19 cellular contexts compared by ENCODE assay signal in the genomic region with DNA sequence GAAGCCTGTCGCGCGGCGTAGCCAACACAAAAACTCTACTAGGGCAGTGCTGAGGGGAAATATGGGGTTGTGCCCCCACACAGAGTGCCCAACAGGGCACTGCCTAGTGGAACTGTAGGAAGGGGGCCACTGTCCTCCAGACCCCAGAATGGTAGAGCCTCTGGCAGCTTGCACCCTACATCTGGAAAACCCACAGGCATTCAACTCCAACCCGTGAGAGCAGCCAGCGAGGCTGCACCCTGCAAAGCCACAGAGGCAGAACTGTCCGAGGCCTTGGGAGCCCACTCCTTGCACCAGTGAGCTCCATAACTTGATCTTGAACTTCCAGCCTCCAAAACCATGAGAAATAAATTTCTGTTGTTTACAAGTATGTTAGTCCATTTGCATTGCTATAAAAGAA. TPM values are rescaled to one million over a fixed set of nuclear protein-coding genes. Genes with fewer than 3 reads are reported as not detected.
DNase-seq lines count a peak whose midpoint lies in the region; ATAC-seq, FAIRE-seq and TF ChIP-seq lines count a peak whose summit lies in the region.
"Had no signal": no experiment of that assay in that cellular context is flagged by ENCODE, and none has a peak within 500 bp of the region (broad histone marks: within the 10 kb centered on the region; RNA-seq: fewer than 3 reads in every experiment).

No MANE protein-coding gene starts in this region.

- TF ChIP-seq CTCF in HFFc6 (IDR thresholded peaks at IDR 0.05): no peak
- no peak for TF ChIP-seq CTCF in RWPE1 (conservative IDR thresholded peaks at IDR 0.05; ENCODE audit: low read depth)

- peaks cover 52% of the 10 kb centered on the region for H3K4me1 ChIP-seq in CD4-positive, CD25-positive, alpha-beta regulatory T cell (ENCODE audit: control insufficient read depth, insufficient read depth, low read length, poor library complexity, severe bottlenecking)
- peaks cover 11 to 50% of the 10 kb centered on the region in 2 donors for H3K4me1 ChIP-seq in naive thymus-derived CD4-positive, alpha-beta T cell (ENCODE audit: control insufficient read depth in 2 of 2, insufficient read depth in 2 of 2, low read length in 2 of 2)

- peaks cover 35 to 71% (median 55%) of the 10 kb centered on the region in 4 donors for H3K4me1 Mint-ChIP-seq in CD4-positive, CD25-positive, alpha-beta regulatory T cell
- peaks cover 99% of the 10 kb centered on the region for H3K4me1 Mint-ChIP-seq in HFFc6 (ENCODE audit: low read depth)
- peaks cover 57% of the 10 kb centered on the region for H3K4me1 Mint-ChIP-seq in activated naive CD8-positive, alpha-beta T cell treated with anti-CD3 and anti-CD28 coated beads for 36 hours
- H3K4me1 Mint-ChIP-seq in naive thymus-derived CD4-positive, alpha-beta T cell: peaks cover 27 to 89% (median 64%) of the 10 kb centered on the region in 7 donors

- no peak for ATAC-seq in CD4-positive, CD25-positive, alpha-beta regulatory T cell (ENCODE audit: low read depth in 2 of 2)
- no peak for ATAC-seq in naive thymus-derived CD4-positive, alpha-beta T cell
- ATAC-seq: gastroesophageal sphincter, Panc1, upper lobe of right lung had no signal

- no peaks in the 10 kb centered on the region for H3K27me3 Mint-ChIP-seq in CD4-positive, CD25-positive, alpha-beta regulatory T cell
- H3K27me3 Mint-ChIP-seq in HFFc6 (ENCODE audit: insufficient read depth): peaks cover 12% of the 10 kb centered on the region
- H3K27me3 Mint-ChIP-seq in activated naive CD8-positive, alpha-beta T cell treated with anti-CD3 and anti-CD28 coated beads for 36 hours: no peaks in the 10 kb centered on the region
- H3K27me3 Mint-ChIP-seq in naive thymus-derived CD4-positive, alpha-beta T cell: no peaks in the 10 kb centered on the region

- peak overlapping the region; percentile 95 for H3K27ac ChIP-seq in CD4-positive, CD25-positive, alpha-beta regulatory T cell (ENCODE audit: insufficient read depth, low read length, poor library complexity, severe bottlenecking)
- peak overlapping the region; percentile 77 for H3K27ac ChIP-seq in naive thymus-derived CD4-positive, alpha-beta T cell (ENCODE audit: low read depth, low read length)
- H3K27ac ChIP-seq in RWPE1: no peak overlapping the region

- no peak for FAIRE-seq in GM12892 (lab: Jason Lieb, UNC)

- no peaks in the 10 kb centered on the region for H3K9me3 ChIP-seq in CD4-positive, CD25-positive, alpha-beta regulatory T cell (ENCODE audit: control insufficient read depth in 2 of 2, low read length in 2 of 2)
- no peaks in the 10 kb centered on the region for H3K9me3 ChIP-seq in naive thymus-derived CD4-positive, alpha-beta T cell (ENCODE audit: control insufficient read depth in 2 of 3, low read length in 3 of 3)
- H3K9me3 ChIP-seq: gastroesophageal sphincter, MG63, right atrium auricular region, upper lobe of right lung had no signal

- no peaks in the 10 kb centered on the region for H3K36me3 ChIP-seq in CD4-positive, CD25-positive, alpha-beta regulatory T cell (ENCODE audit: control insufficient read depth, insufficient read depth, low read length)
- H3K36me3 ChIP-seq in naive thymus-derived CD4-positive, alpha-beta T cell (ENCODE audit: control insufficient read depth in 2 of 3, insufficient read depth in 3 of 3, low read length in 3 of 3): no peaks in the 10 kb centered on the region
- H3K36me3 ChIP-seq: MG63, right atrium auricular region, upper lobe of right lung had no signal

- DNase-seq in CD4-positive, CD25-positive, alpha-beta regulatory T cell: no peak
- DNase-seq in HFFc6 (no peak), RWPE1 (ENCODE audit: low spot score) (no peak), GM12892 (ENCODE audit: insufficient read length) (no peak)
- DNase-seq in activated naive CD8-positive, alpha-beta T cell treated with anti-CD3 and anti-CD28 coated beads for 36 hours: no peak
- no peak for DNase-seq in naive thymus-derived CD4-positive, alpha-beta T cell
- no peak for DNase-seq in activated CD8-positive, alpha-beta memory T cell treated with anti-CD3 and anti-CD28 coated beads, Interleukin-2, amount 50 U/mL, for 4 hours
- no peak for DNase-seq in stimulated activated CD4-positive, alpha-beta T cell treated with anti-CD3 and anti-CD28 coated beads, Interleukin-12 subunit alpha, Interleukin-12 subunit beta, amount 100 ng/mL, for 4 hours
- DNase-seq: activated CD4-positive, CD25-positive, alpha-beta regulatory T cell treated with anti-CD3 and anti-CD28 coated beads, Interleukin-2, amount 50 U/mL, for 72 hours; activated gamma-delta T cell; MG63; NCI-H2081; NCI-H526; upper lobe of right lung had no signal

- CTCF ChIA-PET in naive thymus-derived CD4-positive, alpha-beta T cell (lab: Charles Lee): interaction anchor here (0.6 to 1.2 kb wide), 3 partner anchors 113 to 152 kb away, joined by 3 to 8 read pairs (median 5); a partner anchor contains a TSS
- CTCF ChIA-PET in RWPE1 (lab: Yijun Ruan, JAX): no interaction called here

- POLR2A ChIA-PET in naive thymus-derived CD4-positive, alpha-beta T cell (lab: Charles Lee): interaction anchor here (1.3 to 7.4 kb wide), 5 partner anchors 13 to 327 kb away, joined by 3 to 73 read pairs (median 7); a partner anchor contains a TSS
- POLR2A ChIA-PET in RWPE1 (lab: Yijun Ruan, JAX; ENCODE audit: low non-redundant PET): no interaction called here

- no peaks in the 10 kb centered on the region for H3K9me3 Mint-ChIP-seq in CD4-positive, CD25-positive, alpha-beta regulatory T cell
- H3K9me3 Mint-ChIP-seq in HFFc6: no peaks in the 10 kb centered on the region
- H3K9me3 Mint-ChIP-seq in activated naive CD8-positive, alpha-beta T cell treated with anti-CD3 and anti-CD28 coated beads for 36 hours: peaks cover 4% of the 10 kb centered on the region
- H3K9me3 Mint-ChIP-seq in naive thymus-derived CD4-positive, alpha-beta T cell: peaks cover 0 to 2% (median 0%) of the 10 kb centered on the region in 11 donors

- peaks cover 10% of the 10 kb centered on the region for H3K36me3 Mint-ChIP-seq in CD4-positive, CD25-positive, alpha-beta regulatory T cell
- peaks cover 77% of the 10 kb centered on the region for H3K36me3 Mint-ChIP-seq in HFFc6 (ENCODE audit: low read depth)
- peaks cover 19% of the 10 kb centered on the region for H3K36me3 Mint-ChIP-seq in activated naive CD8-positive, alpha-beta T cell treated with anti-CD3 and anti-CD28 coated beads for 36 hours
- H3K36me3 Mint-ChIP-seq in naive thymus-derived CD4-positive, alpha-beta T cell: peaks cover 5 to 19% (median 12%) of the 10 kb centered on the region in 5 donors

- H3K4me3 Mint-ChIP-seq in CD4-positive, CD25-positive, alpha-beta regulatory T cell: peak overlapping the region; percentile 82 to 95 (median 85)
- no peak overlapping the region for H3K4me3 Mint-ChIP-seq in HFFc6
- H3K4me3 Mint-ChIP-seq in activated naive CD8-positive, alpha-beta T cell treated with anti-CD3 and anti-CD28 coated beads for 36 hours: peak overlapping the region; percentile 84
- H3K4me3 Mint-ChIP-seq in naive thymus-derived CD4-positive, alpha-beta T cell: peak overlapping the region; percentile 75 to 94 (median 88)

- peak overlapping the region; percentile 97 to 99 (median 97) for H3K27ac Mint-ChIP-seq in CD4-positive, CD25-positive, alpha-beta regulatory T cell
- peak overlapping the region; percentile 99 for H3K27ac Mint-ChIP-seq in HFFc6
- peak overlapping the region; percentile 100 for H3K27ac Mint-ChIP-seq in activated naive CD8-positive, alpha-beta T cell treated with anti-CD3 and anti-CD28 coated beads for 36 hours
- peak overlapping the region; percentile 96 to 100 (median 99) for H3K27ac Mint-ChIP-seq in naive thymus-derived CD4-positive, alpha-beta T cell

- no peaks in the 10 kb centered on the region for H3K27me3 ChIP-seq in CD4-positive, CD25-positive, alpha-beta regulatory T cell (ENCODE audit: control insufficient read depth, insufficient read depth, low read length)
- H3K27me3 ChIP-seq in naive thymus-derived CD4-positive, alpha-beta T cell (ENCODE audit: control insufficient read depth in 2 of 2, insufficient read depth in 2 of 2, low read length in 2 of 2): no peaks in the 10 kb centered on the region
- H3K27me3 ChIP-seq: gastroesophageal sphincter, MG63, right atrium auricular region, upper lobe of right lung had no signal

- H3K4me3 ChIP-seq in CD4-positive, CD25-positive, alpha-beta regulatory T cell (ENCODE audit: low read depth, low read length): peak overlapping the region; percentile 94
- H3K4me3 ChIP-seq in naive thymus-derived CD4-positive, alpha-beta T cell (ENCODE audit: low read length): no peak overlapping the region
- H3K4me3 ChIP-seq: gastroesophageal sphincter, lung, MG63, right atrium auricular region had no signal

- intact Hi-C loops in naive thymus-derived CD4-positive, alpha-beta T cell (cut with micrococcal nuclease): loop anchor here (1.0 to 5.0 kb wide), 7 partner anchors 11 to 326 kb away; a partner anchor contains a TSS

- TF ChIP-seq POLR2A in GM12892 (IDR thresholded peaks at IDR 0.05; ENCODE audit: low read depth, low read length): no peak

RNA-seq across cellular contexts. Expression of a gene that starts 27.7 kb away (rescaled TPM):
- total RNA-seq in CD4-positive, CD25-positive, alpha-beta regulatory T cell: 16.8 TPM
- 10 to 100 TPM in 1 of 4 donors, 1 to 10 TPM in 3; 6.5 to 11.9 (median 7.9) TPM for polyA plus RNA-seq in CD4-positive, CD25-positive, alpha-beta regulatory T cell
- total RNA-seq in HFFc6 (2021; fragmentation: NEBNext Ultra II Directional; extraction: Animal tissue kit (Norgen Biotek cat#: 25700)): 100 to 1,000 TPM in 2 of 6 experiments, 10 to 100 TPM in 4; 69.2 to 154 (median 80.5) TPM
- total RNA-seq in activated naive CD8-positive, alpha-beta T cell treated with anti-CD3 and anti-CD28 coated beads for 36 hours: 1 to 10 TPM; 7.4 to 7.7 TPM
- 1 to 10 TPM; 5.2 to 9.6 (median 7.1) TPM for total RNA-seq in naive thymus-derived CD4-positive, alpha-beta T cell
- polyA plus RNA-seq in naive thymus-derived CD4-positive, alpha-beta T cell: 1 to 10 TPM; 3.8 to 9.8 TPM
- polyA plus RNA-seq in GM12892 (2012; ENCODE audit: missing spikeins): 5.2 TPM
- polyA plus RNA-seq: neural cell had no signal
